In the genomic region with DNA sequence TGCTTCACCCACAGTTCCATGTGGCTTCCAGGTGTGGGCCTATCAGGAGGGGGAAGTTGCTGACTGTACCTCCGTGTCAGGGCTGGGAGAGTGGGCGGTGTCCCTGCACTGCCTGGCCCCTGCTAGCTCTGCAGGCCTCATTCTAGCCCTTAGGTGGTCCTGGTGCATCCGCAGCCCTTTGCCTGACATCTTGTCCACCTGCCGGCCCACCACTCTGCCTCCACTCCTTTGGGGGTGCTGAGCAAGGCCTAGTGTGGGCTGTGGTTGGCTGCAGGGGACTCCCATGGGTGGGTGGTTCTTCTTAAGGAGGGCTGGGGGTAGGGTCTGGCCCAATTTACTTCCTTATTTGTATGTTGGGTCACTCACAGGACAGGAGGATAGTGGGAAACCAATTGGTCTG, we compare ENCODE assay signal across 21 cellular contexts.
"Had no signal": no experiment of that assay in that cellular context is flagged by ENCODE, and none has a peak within 500 bp of the region (broad histone marks: within the 10 kb centered on the region; RNA-seq: fewer than 3 reads in every experiment).

No MANE protein-coding gene starts in this region.

- H3K4me1 ChIP-seq: foreskin keratinocyte, left lung, neural progenitor cell, prostate gland, tibial nerve, uterus had no signal

- H3K4me3 ChIP-seq: left lung, neural progenitor cell, prostate gland, tibial nerve, uterus had no signal

- H3K9ac ChIP-seq: neural progenitor cell had no signal

- H3K9me3 ChIP-seq: left lung, prostate gland, tibial nerve, uterus had no signal

- H3K27me3 ChIP-seq: foreskin keratinocyte, left lung, neural progenitor cell, tibial nerve, uterus had no signal

- H3K36me3 ChIP-seq: left lung, neural progenitor cell, prostate gland, tibial nerve, uterus had no signal

- H3K27ac ChIP-seq: foreskin keratinocyte, left lung, neural progenitor cell, prostate gland, tibial nerve, uterus had no signal

- DNase-seq: activated CD4-positive, alpha-beta T cell treated with anti-CD3 and anti-CD28 coated beads, Interleukin-2, amount 10 ng/mL, durations not matched to agents 24 days and 14 days; activated CD8-positive, alpha-beta T cell treated with anti-CD3 and anti-CD28 coated beads for 36 hours; activated naive CD4-positive, alpha-beta T cell treated with anti-CD3 and anti-CD28 coated beads for 36 hours; activated naive CD8-positive, alpha-beta T cell treated with anti-CD3 and anti-CD28 coated beads, Interleukin-2, amount 10 ng/mL, durations not matched to agents 7 days and 5 days; activated T-cell treated with anti-CD3 and anti-CD28 coated beads, Interleukin-2, amount 50 U/mL, for 4 hours; amniotic stem cell; effector CD4-positive, alpha-beta T cell; foreskin keratinocyte; glutamatergic neuron; hippocampal formation; kidney glomerular epithelial cell; naive thymus-derived CD8-positive, alpha-beta T cell; stimulated activated CD4-positive, alpha-beta T cell treated with anti-CD3 and anti-CD28 coated beads, Interleukin-1b, Interleukin-23, amount 100 ng/mL, for 48 hours; stimulated activated naive CD8-positive, alpha-beta T cell treated with anti-CD3 and anti-CD28 coated beads, Interleukin-15, amount 100 ng/mL, for 72 hours; SW 1271; T-helper 17 cell; uterus had no signal
